8 cellular contexts compared by ENCODE assay signal in the genomic region with DNA sequence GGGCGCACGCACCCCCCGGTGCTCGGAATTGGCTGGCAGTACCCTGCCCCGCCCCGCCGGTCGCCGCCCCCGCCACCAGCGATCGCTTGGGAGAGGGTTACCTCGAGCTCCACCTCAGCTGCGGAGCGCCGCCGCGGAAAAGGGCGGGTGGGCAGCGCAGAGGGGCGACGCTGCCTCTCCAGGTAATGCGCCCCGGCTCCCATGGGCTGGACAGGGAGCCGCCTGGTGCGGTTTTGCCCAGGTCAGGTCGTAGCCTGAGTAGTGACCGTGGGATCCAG. TPM values are rescaled to one million over a fixed set of nuclear protein-coding genes. Genes with fewer than 3 reads are reported as not detected.
DNase-seq lines count a peak whose midpoint lies in the region; ATAC-seq and TF ChIP-seq lines count a peak whose summit lies in the region.

No MANE protein-coding gene starts in this region.

- no peak for TF ChIP-seq POLR2A in vagina (IDR thresholded peaks at IDR 0.05)

- peak overlapping the region; percentile 94 for H3K4me2 ChIP-seq in Loucy (ENCODE audit: low read depth, low read length, poor library complexity, severe bottlenecking)
- peak overlapping the region; percentile 94 for H3K4me2 ChIP-seq in parathyroid adenoma (ENCODE audit: low read length)

- H3K4me1 ChIP-seq in Loucy (ENCODE audit: insufficient read depth, low read length, poor library complexity, severe bottlenecking) (peaks cover 40% of the 10 kb centered on the region), foreskin keratinocyte (peaks cover 12% of the 10 kb centered on the region), parathyroid adenoma (peaks cover 3% of the 10 kb centered on the region), vagina (peaks cover 38% of the 10 kb centered on the region)

- ATAC-seq in activated T-helper 17 cell treated with anti-CD3 and anti-CD28 coated beads, Interleukin-2, amount 50 U/mL, for 72 hours (replicated peaks), result no peak
- ATAC-seq in foreskin keratinocyte (peak; percentile 13), omental fat pad (ENCODE audit: low FRiP score) (no peak)

- H3F3A ChIP-seq in Loucy (ENCODE audit: low read depth), result peaks cover 4% of the 10 kb centered on the region; the same call in 1 of the 2 replicates

- in situ Hi-C loops in ACHN (cut with HindIII; ENCODE audit: low pct_ligation_motif_present, low pct_unique_long_range_greater_than_20kb, low sequenced_read_pairs), result no loop called here

- no peaks in the 10 kb centered on the region for H3K9me3 Mint-ChIP-seq in activated T-helper 17 cell treated with anti-CD3 and anti-CD28 coated beads, Interleukin-2, amount 50 U/mL, for 72 hours

- H3K27ac ChIP-seq in foreskin keratinocyte, result peak overlapping the region; percentile 7
- H3K27ac ChIP-seq in parathyroid adenoma, result no peak overlapping the region
- peak overlapping the region; percentile 97 for H3K27ac ChIP-seq in vagina

- no peaks in the 10 kb centered on the region for H3K9me3 ChIP-seq in Loucy (ENCODE audit: insufficient read depth, low read depth, low read length)
- no peaks in the 10 kb centered on the region for H3K9me3 ChIP-seq in parathyroid adenoma (ENCODE audit: control insufficient read depth, low read length)
- H3K9me3 ChIP-seq in vagina, result no peaks in the 10 kb centered on the region

- H3K36me3 ChIP-seq in Loucy (ENCODE audit: insufficient read depth, low read length) (no peaks in the 10 kb centered on the region; the same call in 1 of the 2 replicates), parathyroid adenoma (ENCODE audit: control insufficient read depth, insufficient read depth, low read length) (no peaks in the 10 kb centered on the region), vagina (no peaks in the 10 kb centered on the region)

- H3K4me1 Mint-ChIP-seq in activated T-helper 17 cell treated with anti-CD3 and anti-CD28 coated beads, Interleukin-2, amount 50 U/mL, for 72 hours, result peaks cover 22% of the 10 kb centered on the region

- H3K27me3 Mint-ChIP-seq in activated T-helper 17 cell treated with anti-CD3 and anti-CD28 coated beads, Interleukin-2, amount 50 U/mL, for 72 hours, result no peaks in the 10 kb centered on the region

- H3K4me3 ChIP-seq in Loucy (ENCODE audit: low read length, poor library complexity, severe bottlenecking), result peak overlapping the region; percentile 98
- peak overlapping the region; percentile 86 for H3K4me3 ChIP-seq in parathyroid adenoma (ENCODE audit: low read depth, low read length)
- H3K4me3 ChIP-seq in vagina, result peak overlapping the region; percentile 91 to 98

- peaks cover 46% of the 10 kb centered on the region for H4K20me1 ChIP-seq in Loucy (ENCODE audit: insufficient read depth, low read length, poor library complexity, severe bottlenecking)

- H3K9me2 ChIP-seq in Loucy (replicated peaks; ENCODE audit: low read depth, low read length), result no peaks in the 10 kb centered on the region

- intact Hi-C loops in vagina (cut with DNase I), result loop anchor here (5.0 to 10.0 kb wide), 3 partner anchors 62 to 117 kb away; partner anchors contain the start of gene RBM17

- H3K9ac ChIP-seq in Loucy (ENCODE audit: low read depth, low read length, poor library complexity, severe bottlenecking) (peak overlapping the region; percentile 79), parathyroid adenoma (no peak overlapping the region)

- H3K36me3 Mint-ChIP-seq in activated T-helper 17 cell treated with anti-CD3 and anti-CD28 coated beads, Interleukin-2, amount 50 U/mL, for 72 hours (ENCODE audit: low read depth), result peaks cover 78% of the 10 kb centered on the region

- peak overlapping the region; percentile 92 for H3K4me3 Mint-ChIP-seq in activated T-helper 17 cell treated with anti-CD3 and anti-CD28 coated beads, Interleukin-2, amount 50 U/mL, for 72 hours

- TF ChIP-seq CTCF in Loucy (conservative IDR thresholded peaks at IDR 0.05; ENCODE audit: low read length), result no peak
- no peak for TF ChIP-seq CTCF in foreskin keratinocyte (conservative IDR thresholded peaks at IDR 0.05)
- no peak for TF ChIP-seq CTCF in parathyroid adenoma (IDR thresholded peaks at IDR 0.05)
- TF ChIP-seq CTCF in vagina (IDR thresholded peaks at IDR 0.05), result no peak
- no peak for TF ChIP-seq CTCF in omental fat pad (IDR thresholded peaks at IDR 0.05)

- peak; percentile 24 for DNase-seq in ACHN
- peak in 1 of 2 donors; percentile 68 for DNase-seq in foreskin keratinocyte
- no peak for DNase-seq in vagina (ENCODE audit: extremely low spot score in 2 of 2)
- DNase-seq in NCI-H446 treated with DMSO at 0.1 percent for 48 hours (lab: John Stamatoyannopoulos, UW), result no peak
- DNase-seq in omental fat pad (ENCODE audit: low spot score), result no peak

- H3K27me3 ChIP-seq in Loucy (ENCODE audit: insufficient read depth, low read length, poor library complexity, severe bottlenecking), result no peaks in the 10 kb centered on the region
- peaks cover 22% of the 10 kb centered on the region for H3K27me3 ChIP-seq in foreskin keratinocyte
- H3K27me3 ChIP-seq in parathyroid adenoma (ENCODE audit: control insufficient read depth, insufficient read depth, low read length), result no peaks in the 10 kb centered on the region
- H3K27me3 ChIP-seq in vagina, result no peaks in the 10 kb centered on the region

- H2AFZ ChIP-seq in Loucy (ENCODE audit: low read length) (no peak overlapping the region), parathyroid adenoma (peak overlapping the region; percentile 70)

- H3K79me2 ChIP-seq in Loucy (ENCODE audit: insufficient read depth, low read length) (peaks cover 60% of the 10 kb centered on the region), parathyroid adenoma (peaks cover 2% of the 10 kb centered on the region)

- peak overlapping the region; percentile 86 for H3K27ac Mint-ChIP-seq in activated T-helper 17 cell treated with anti-CD3 and anti-CD28 coated beads, Interleukin-2, amount 50 U/mL, for 72 hours

RNA-seq across cellular contexts. Expression of gene PFKFB3, which starts 1.3 kb away (rescaled TPM):
- 100 to 1,000 TPM; 157 to 310 TPM for total RNA-seq in activated T-helper 17 cell treated with anti-CD3 and anti-CD28 coated beads, Interleukin-2, amount 50 U/mL, for 72 hours
- 18.6 and 18.8 TPM in 2 replicates for total RNA-seq in foreskin keratinocyte
- 8.4 and 9.1 TPM in 2 replicates for polyA plus RNA-seq in foreskin keratinocyte
- total RNA-seq in vagina, result 43.2 TPM
- 1,000 to 10,000 TPM in 1 of 4 donors, 100 to 1,000 TPM in 3; 213 to 1,086 (median 354) TPM for total RNA-seq in omental fat pad
